ENCODE assay signal across 8 cellular contexts in the genomic region with DNA sequence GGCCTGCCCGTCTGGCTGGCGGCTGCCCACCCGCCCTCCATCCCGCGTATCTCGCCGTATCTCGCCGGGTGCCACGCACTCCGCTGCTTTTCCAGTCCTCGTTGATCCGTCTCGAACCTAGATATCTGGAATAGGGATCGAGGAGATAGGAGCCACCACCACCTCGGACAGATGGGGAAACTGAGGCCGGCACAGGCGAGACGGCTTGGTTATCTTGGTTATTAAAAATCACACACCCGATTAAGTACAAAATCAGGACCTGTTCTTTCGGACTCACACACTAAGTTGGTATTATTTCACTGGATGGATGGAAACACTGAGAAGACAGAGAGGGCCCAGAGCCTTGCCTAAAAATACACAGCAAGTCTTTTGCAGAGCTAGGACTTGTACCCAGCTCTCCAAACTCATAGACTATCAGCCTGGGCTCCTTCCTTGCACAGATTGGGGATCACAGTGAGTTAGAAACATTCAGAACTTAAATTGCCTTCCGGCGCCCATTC. TPM values are rescaled to one million over a fixed set of nuclear protein-coding genes. Genes with fewer than 3 reads are reported as not detected.
A peak's percentile ranks its signal among the peaks of the same experiment; 100 is the strongest.
DNase-seq lines count a peak whose midpoint lies in the region; ATAC-seq and TF ChIP-seq lines count a peak whose summit lies in the region.

No MANE protein-coding gene starts in this region.

- DNase-seq in Caki2 (ENCODE audit: low read depth) (peak; percentile 20), NCI-H69 (lab: John Stamatoyannopoulos, UW) (peak; percentile 28), activated gamma-delta T cell treated with Interleukin-2 at 50 U/mL for 16 hours (no peak), GM13976 (ENCODE audit: low spot score) (no peak)
- no peak for DNase-seq in stimulated activated naive CD4-positive, alpha-beta T cell treated with Interleukin-2 at 50 U/mL for 16 hours (lab: John Stamatoyannopoulos, UW)

- peak overlapping the region; percentile 62 for H3K4me3 ChIP-seq in endocrine pancreas (ENCODE audit: control insufficient read depth, insufficient read depth, low read length)
- H3K4me3 ChIP-seq in neuron (ENCODE audit: low read length) = peak overlapping the region; percentile 64

- H3K9me3 ChIP-seq in endocrine pancreas (ENCODE audit: control insufficient read depth, low read length) (no peaks in the 10 kb centered on the region), neuron (ENCODE audit: low read length) (no peaks in the 10 kb centered on the region)

- peak overlapping the region; percentile 89 for H2AFZ ChIP-seq in neuron (ENCODE audit: low read depth, low read length)

- in situ Hi-C loops in Caki2 (cut with HindIII; ENCODE audit: low pct_unique_long_range_greater_than_20kb, low sequenced_read_pairs) (no loop called here), GM13976 (cut with MboI; ENCODE audit: low sequenced_read_pairs, unreplicated experiment) (no loop called here)

- H3K27me3 ChIP-seq in endocrine pancreas (ENCODE audit: control insufficient read depth, insufficient read depth, low read length) (no peaks in the 10 kb centered on the region), neuron (ENCODE audit: insufficient read depth, low read length) (no peaks in the 10 kb centered on the region)

- no peaks in the 10 kb centered on the region for H3K36me3 ChIP-seq in endocrine pancreas (ENCODE audit: control insufficient read depth, insufficient read depth, low read length)
- no peaks in the 10 kb centered on the region for H3K36me3 ChIP-seq in neuron (ENCODE audit: insufficient read depth, low read length)

- H3K4me1 ChIP-seq in endocrine pancreas (ENCODE audit: control insufficient read depth, insufficient read depth, low read length) = no peaks in the 10 kb centered on the region
- peaks cover 11% of the 10 kb centered on the region for H3K4me1 ChIP-seq in neuron (ENCODE audit: insufficient read depth, low read length)

- no peak for ATAC-seq in GM21619 (IDR thresholded peaks at IDR 0.05; ENCODE audit: unreplicated experiment)

- peak overlapping the region; percentile 88 for H3K9ac ChIP-seq in endocrine pancreas (ENCODE audit: control insufficient read depth, insufficient read depth, low read length)

- TF ChIP-seq CTCF in GM13976 (IDR thresholded peaks at IDR 0.05; ENCODE audit: borderline replicate concordance, control extremely low read depth, extremely low read depth, insufficient read depth, missing control alignments) = no peak

RNA-seq across cellular contexts. Expression of gene SLC26A2, which starts 0.7 kb away (rescaled TPM):
- total RNA-seq in Caki2 (2014; rRNA removed; shearing (Covaris generic); ENCODE audit: low replicate concordance) = 16.3 and 17.3 TPM in 2 replicates

RNA-seq across cellular contexts. Expression of gene PDE6A, which starts 16.6 kb away (rescaled TPM):
- total RNA-seq in Caki2 (2014; rRNA removed; shearing (Covaris generic); ENCODE audit: low replicate concordance) = 0.07 and 0.14 TPM in 2 replicates

RNA-seq across cellular contexts. Expression of gene TIGD6, which starts 39.2 kb away (rescaled TPM):
- total RNA-seq in Caki2 (2014; rRNA removed; shearing (Covaris generic); ENCODE audit: low replicate concordance) = 2.2 and 4.2 TPM in 2 replicates

RNA-seq across cellular contexts. Expression of gene HMGXB3, which starts 39.3 kb away (rescaled TPM):
- total RNA-seq in Caki2 (2014; rRNA removed; shearing (Covaris generic); ENCODE audit: low replicate concordance) = 18.9 and 19.9 TPM in 2 replicates

Comparison
In these comparisons a context has a peak if more than half of its experiments do, and no peak if none do; other contexts are left out.
1. DNase-seq: peak in Caki2 (single experiment) and NCI-H69 (single experiment); none in activated gamma-delta T cell treated with Interleukin-2 at 50 U/mL for 16 hours (single experiment), GM13976 (single experiment) and stimulated activated naive CD4-positive, alpha-beta T cell treated with Interleukin-2 at 50 U/mL for 16 hours (single experiment).